Comparison of ENCODE assay signal across 8 cellular contexts in genomic region chr12:9634177-9634803, GRCh38. TPM values are rescaled to one million over a fixed set of nuclear protein-coding genes. Genes with fewer than 3 reads are reported as not detected.
DNase-seq lines count a peak whose midpoint lies in the region; ATAC-seq and TF ChIP-seq lines count a peak whose summit lies in the region.

No MANE protein-coding gene starts in this region.

- no peak for TF ChIP-seq EP300 in suprapubic skin (IDR thresholded peaks at IDR 0.05)

- peak; percentile 92 for TF ChIP-seq CTCF in 22Rv1 (IDR thresholded peaks at IDR 0.05)
- peak; percentile 32; the same call in 1 of the 2 replicates for TF ChIP-seq CTCF in GM12875 (IDR thresholded peaks at IDR 0.05; ENCODE audit: borderline replicate concordance, insufficient read depth, low read depth, low read length)
- peak; percentile 78 for TF ChIP-seq CTCF in colonic mucosa (IDR thresholded peaks at IDR 0.05)
- TF ChIP-seq CTCF in suprapubic skin (IDR thresholded peaks at IDR 0.05), result peak; percentile 58 to 62

- DNase-seq in NCI-H1092 (lab: John Stamatoyannopoulos, UW), result peak; percentile 2
- DNase-seq in activated CD4-positive, alpha-beta T cell treated with anti-CD3 and anti-CD28 coated beads for 4 hours, result peak; percentile 76 to 88
- DNase-seq in colonic mucosa, result peak; percentile 75
- DNase-seq in myocyte (ENCODE audit: low read depth), result peak; percentile 60
- no peak for DNase-seq in suprapubic skin (ENCODE audit: low spot score in 2 of 2)

- H3K4me3 ChIP-seq in GM12875 (ENCODE audit: low read depth, low read length), result no peak overlapping the region
- H3K4me3 ChIP-seq in colonic mucosa, result no peak overlapping the region
- H3K4me3 ChIP-seq in suprapubic skin, result no peak overlapping the region

- intact Hi-C loops in colonic mucosa (cut with DNase I), result loop anchor here (2.0 kb wide), 1 partner anchor 73 kb away; no protein-coding TSS in a partner anchor

- no peaks in the 10 kb centered on the region for H3K36me3 ChIP-seq in colonic mucosa
- no peaks in the 10 kb centered on the region for H3K36me3 ChIP-seq in suprapubic skin

- no peak for ATAC-seq in GM19351 (IDR thresholded peaks at IDR 0.05; ENCODE audit: unreplicated experiment)

- H3K4me1 ChIP-seq in colonic mucosa (no peaks in the 10 kb centered on the region), suprapubic skin (no peaks in the 10 kb centered on the region)

- TF ChIP-seq POLR2A in suprapubic skin (IDR thresholded peaks at IDR 0.05), result no peak

- WGBS in suprapubic skin, result 31% methylated on average over 2 of the region's 2 CpGs

- H3K27ac ChIP-seq in 22Rv1 (no peak overlapping the region), colonic mucosa (no peak overlapping the region), suprapubic skin (no peak overlapping the region)

- H3K9ac ChIP-seq in colonic mucosa (ENCODE audit: low read depth in 2 of 2, low read length in 2 of 2), result no peak overlapping the region

- H3K9me3 ChIP-seq in colonic mucosa (no peaks in the 10 kb centered on the region), suprapubic skin (no peaks in the 10 kb centered on the region)

- H3K27me3 ChIP-seq in colonic mucosa, result no peaks in the 10 kb centered on the region
- H3K27me3 ChIP-seq in suprapubic skin, result no peaks in the 10 kb centered on the region

RNA-seq across cellular contexts. Expression of gene KLRB1, which starts 26.6 kb away (rescaled TPM):
- 1 to 10 TPM; 1.7 to 2.6 TPM for total RNA-seq in colonic mucosa
- total RNA-seq in myocyte, result not detected in 2 replicates
- not detected for polyA plus RNA-seq in myocyte (2012)
- not detected for total RNA-seq in suprapubic skin

RNA-seq across cellular contexts. Expression of gene CLEC2D, which starts 35.2 kb away (rescaled TPM):
- 1 to 10 TPM; 3.3 to 6.8 TPM for total RNA-seq in colonic mucosa
- total RNA-seq in myocyte, result 4.2 and 6.6 TPM in 2 replicates
- polyA plus RNA-seq in myocyte (2012), result 7.6 TPM
- total RNA-seq in suprapubic skin, result 10 to 100 TPM in 1 of 4 donors, 1 to 10 TPM in 3; 2.3 to 12.2 (median 5.0) TPM

Comparison
In these comparisons a context has a peak if more than half of its experiments do, and no peak if none do; other contexts are left out.
1. CTCF ChIP-seq: peak in every context shown above with its lines; median percentile 92 in 22Rv1; 78 in colonic mucosa; 60 in suprapubic skin; 32 in GM12875.
2. DNase-seq: peak in NCI-H1092 (single experiment), activated CD4-positive, alpha-beta T cell treated with anti-CD3 and anti-CD28 coated beads for 4 hours (2 of 2), colonic mucosa (single experiment) and myocyte (single experiment); none in suprapubic skin (0 of 2).